ENCODE assay signal across 29 cellular contexts in genomic region chr6:24549158-24549557, GRCh38. TPM values are rescaled to one million over a fixed set of nuclear protein-coding genes. Genes with fewer than 3 reads are reported as not detected.
"Had no signal": no experiment of that assay in that cellular context is flagged by ENCODE, and none has a peak within 500 bp of the region (broad histone marks: within the 10 kb centered on the region; RNA-seq: fewer than 3 reads in every experiment).

No MANE protein-coding gene starts in this region.

- H3K27ac ChIP-seq: KMS-11 had no signal

- H3K27me3 ChIP-seq: MG63 had no signal

- DNase-seq: Karpas-422, Kasumi-1, MG63, MM.1S, MV-4-11, NCI-H1048, NCI-H1092, NCI-H1092 treated with DMSO at 0.1 percent for 48 hours, NCI-H1105, NCI-H1105 treated with DMSO at 0.1 percent for 48 hours, NCI-H1417, NCI-H1417 treated with DMSO at 0.1 percent for 48 hours, NCI-H1436, NCI-H146, NCI-H1694, NCI-H1694 treated with DMSO at 0.1 percent for 48 hours, NCI-H187, NCI-H187 treated with DMSO at 0.1 percent for 48 hours, NCI-H1930, NCI-H2107, NCI-H2171, NCI-H2171 treated with DMSO at 0.1 percent for 48 hours, NCI-H2227 treated with DMSO at 0.1 percent for 48 hours, NCI-H226, NCI-H446, NCI-H446 treated with DMSO at 0.1 percent for 48 hours, NCI-H510A had no signal

- H3K4me2 ChIP-seq: KMS-11 had no signal

- H3K36me3 ChIP-seq: MG63 had no signal

- H3K4me3 ChIP-seq: MG63 had no signal

- H3K9me3 ChIP-seq: MG63 had no signal

- H3K9ac ChIP-seq: KMS-11 had no signal

RNA-seq across cellular contexts. Expression of gene GPLD1, which starts 59.8 kb away (rescaled TPM):
- total RNA-seq: LHCN-M2 had no signal
